Comparison of ENCODE assay signal across 9 cellular contexts in genomic region chr12:51219345-51219744, GRCh38. TPM values are rescaled to one million over a fixed set of nuclear protein-coding genes. Genes with fewer than 3 reads are reported as not detected.
DNase-seq lines count a peak whose midpoint lies in the region; ATAC-seq, FAIRE-seq and TF ChIP-seq lines count a peak whose summit lies in the region.
"Had no signal": no experiment of that assay in that cellular context is flagged by ENCODE, and none has a peak within 500 bp of the region (broad histone marks: within the 10 kb centered on the region; RNA-seq: fewer than 3 reads in every experiment).

No MANE protein-coding gene starts in this region.

- H3K36me3 ChIP-seq in ES-I3 (ENCODE audit: insufficient read depth, low read length), result no peaks in the 10 kb centered on the region
- H3K36me3 ChIP-seq in NT2/D1 (ENCODE audit: insufficient read depth, insufficient read length, low read length), result peaks cover under 1% of the 10 kb centered on the region
- no peaks in the 10 kb centered on the region for H3K36me3 ChIP-seq in sigmoid colon
- no peaks in the 10 kb centered on the region for H3K36me3 ChIP-seq in GM23248 (ENCODE audit: low read depth)

- H3K4me3 Mint-ChIP-seq in effector memory CD8-positive, alpha-beta T cell, result peak overlapping the region; percentile 92 to 97

- no peaks in the 10 kb centered on the region for H3K27me3 ChIP-seq in NT2/D1 (ENCODE audit: insufficient read depth, insufficient read length)
- H3K27me3 ChIP-seq in sigmoid colon, result no peaks in the 10 kb centered on the region
- H3K27me3 ChIP-seq in GM23248 (replicated peaks; ENCODE audit: insufficient read depth), result no peaks in the 10 kb centered on the region

- H3K9me2 ChIP-seq in GM23248 (ENCODE audit: insufficient read depth), result no peaks in the 10 kb centered on the region

- no peak for ATAC-seq in effector memory CD8-positive, alpha-beta T cell (replicated peaks)

- H3K27ac Mint-ChIP-seq in effector memory CD8-positive, alpha-beta T cell, result peak overlapping the region in 1 of 2 donors; percentile 98

- H3K9me3 ChIP-seq in ES-I3 (ENCODE audit: control insufficient read depth, insufficient read depth, low read length) (no peaks in the 10 kb centered on the region), NT2/D1 (ENCODE audit: insufficient read depth, low read length) (no peaks in the 10 kb centered on the region), sigmoid colon (no peaks in the 10 kb centered on the region), GM23248 (ENCODE audit: low read depth) (no peaks in the 10 kb centered on the region)

- H4K20me1 ChIP-seq in GM23248 (ENCODE audit: insufficient read depth), result no peaks in the 10 kb centered on the region

- TF ChIP-seq POLR2A in sigmoid colon (IDR thresholded peaks at IDR 0.05), result no peak

- no peak for TF ChIP-seq CTCF in sigmoid colon (IDR thresholded peaks at IDR 0.05)

- FAIRE-seq in HTR-8/SVneo (lab: Jason Lieb, UNC), result no peak
- FAIRE-seq: frontal cortex had no signal

- 22 to 69% methylated on average over 5 of the region's 5 CpGs for WGBS in sigmoid colon, 2 donors
- 90 to 91% methylated on average over 5 of the region's 5 CpGs for WGBS in GM23248 (ENCODE audit: low coverage in 1 of 2, low lambda C conversion rate in 2 of 2, missing lambda C conversion rate in 2 of 2), 2 experiments

- H3K4me1 Mint-ChIP-seq in effector memory CD8-positive, alpha-beta T cell (ENCODE audit: low read depth in 2 of 2), result peaks cover 10 to 20% of the 10 kb centered on the region in 2 donors

- H3K27me3 Mint-ChIP-seq in effector memory CD8-positive, alpha-beta T cell, result no peaks in the 10 kb centered on the region

- H3K36me3 Mint-ChIP-seq in effector memory CD8-positive, alpha-beta T cell (ENCODE audit: insufficient read depth), result peaks cover 3% of the 10 kb centered on the region

- H3K4me3 ChIP-seq in NT2/D1 (ENCODE audit: insufficient read length, low read depth), result no peak overlapping the region
- H3K4me3 ChIP-seq in sigmoid colon, result peak overlapping the region in 2 of 4 donors; percentile 97 to 98
- no peak overlapping the region for H3K4me3 ChIP-seq in GM23248

- TF ChIP-seq EP300 in sigmoid colon (IDR thresholded peaks at IDR 0.05), result no peak

- DNase-seq in NT2/D1 (ENCODE audit: low read depth, low spot score) (no peak), sigmoid colon (no peak), HTR-8/SVneo (ENCODE audit: insufficient read length, low spot score) (no peak), GM23248 (no peak), glomerular visceral epithelial cell (ENCODE audit: extremely low spot score) (no peak)
- no peak for DNase-seq in effector memory CD8-positive, alpha-beta T cell

- no peak overlapping the region for H3K4me2 ChIP-seq in GM23248 (ENCODE audit: unreplicated experiment)

- H3K9ac ChIP-seq in ES-I3 (ENCODE audit: low read depth, low read length) (peak overlapping the region; percentile 51; the same call in 1 of the 2 replicates), NT2/D1 (ENCODE audit: insufficient read length, low read depth) (peak overlapping the region; percentile 46), GM23248 (no peak overlapping the region)

- H3K9me3 Mint-ChIP-seq in effector memory CD8-positive, alpha-beta T cell, result no peaks in the 10 kb centered on the region

- no peaks in the 10 kb centered on the region for H3K79me2 ChIP-seq in GM23248 (ENCODE audit: insufficient read depth)

- peaks cover 8% of the 10 kb centered on the region for H3F3A ChIP-seq in GM23248 (ENCODE audit: insufficient read depth)

- H3K4me1 ChIP-seq in ES-I3 (ENCODE audit: insufficient read depth, low read length), result peaks cover 7% of the 10 kb centered on the region
- H3K4me1 ChIP-seq in NT2/D1 (ENCODE audit: insufficient read depth, insufficient read length), result no peaks in the 10 kb centered on the region
- H3K4me1 ChIP-seq in sigmoid colon, result peaks cover 0 to 25% (median 16%) of the 10 kb centered on the region in 4 donors
- 0 out of 2 replicates have a peak, but pooled peaks cover 5% of the 10 kb centered on the region for H3K4me1 ChIP-seq in GM23248 (ENCODE audit: insufficient read depth)

- peak overlapping the region in 3 of 4 donors; percentile 98 to 100 (median 99) for H3K27ac ChIP-seq in sigmoid colon
- no peak overlapping the region for H3K27ac ChIP-seq in GM23248

- in situ Hi-C loops in GM23248 (cut with MboI), result no loop called here

- no peak overlapping the region for H2AFZ ChIP-seq in GM23248

- intact Hi-C loops in sigmoid colon (cut with DNase I), result loop anchor here (2.0 to 5.0 kb wide), 3 partner anchors 47 to 172 kb away; partner anchors contain the start of genes CSRNP2, LETMD1 and TFCP2

RNA-seq across cellular contexts. Expression of gene POU6F1, which starts 1.5 kb away (rescaled TPM):
- total RNA-seq in sigmoid colon, result 10 to 100 TPM in 1 of 4 donors, 1 to 10 TPM in 3; 5.8 to 15.8 (median 8.5) TPM
- 1 to 10 TPM; 1.2 to 4.5 (median 1.6) TPM for polyA plus RNA-seq in sigmoid colon
- 1.0 and 3.0 TPM in 2 replicates for total RNA-seq in GM23248 (2014; rRNA removed; shearing (Covaris generic))
- polyA plus RNA-seq in GM23248 (2016; fragmentation: Nextera tagmentation; extraction: Ambion mirVana), result 1.8 and 2.4 TPM in 2 replicates

RNA-seq across cellular contexts. Expression of gene DAZAP2, which starts 19.3 kb away (rescaled TPM):
- 100 to 1,000 TPM; 107 to 265 (median 191) TPM for total RNA-seq in sigmoid colon
- polyA plus RNA-seq in sigmoid colon, result 100 to 1,000 TPM; 428 to 701 (median 638) TPM
- 145 and 150 TPM in 2 replicates for total RNA-seq in GM23248 (2014; rRNA removed; shearing (Covaris generic))
- polyA plus RNA-seq in GM23248 (2016; fragmentation: Nextera tagmentation; extraction: Ambion mirVana), result 216 and 228 TPM in 2 replicates

RNA-seq across cellular contexts. Expression of gene TFCP2, which starts 46.4 kb away (rescaled TPM):
- total RNA-seq in sigmoid colon, result 10 to 100 TPM; 11.9 to 17.8 (median 13.7) TPM
- polyA plus RNA-seq in sigmoid colon, result 10 to 100 TPM; 10.4 to 18.1 (median 12.6) TPM
- total RNA-seq in GM23248 (2014; rRNA removed; shearing (Covaris generic)), result 9.0 and 20.2 TPM in 2 replicates
- 10.8 and 12.4 TPM in 2 replicates for polyA plus RNA-seq in GM23248 (2016; fragmentation: Nextera tagmentation; extraction: Ambion mirVana)

RNA-seq across cellular contexts. Expression of gene SMAGP, which starts 50.9 kb away (rescaled TPM):
- total RNA-seq in sigmoid colon, result 1 to 10 TPM; 1.9 to 5.3 (median 3.4) TPM
- polyA plus RNA-seq in sigmoid colon, result 10 to 100 TPM; 78.8 to 81.7 (median 81.1) TPM
- 18.2 and 18.8 TPM in 2 replicates for total RNA-seq in GM23248 (2014; rRNA removed; shearing (Covaris generic))
- 35.0 and 41.0 TPM in 2 replicates for polyA plus RNA-seq in GM23248 (2016; fragmentation: Nextera tagmentation; extraction: Ambion mirVana)
- polyA plus RNA-seq: neural cell had no signal
